1 cellular context compared by ENCODE assay signal in genomic region chr6:28895131-28895812, GRCh38.
TF ChIP-seq lines count a peak whose summit lies in the region.

No MANE protein-coding gene starts in this region.

TF ChIP-seq in HepG2, 621 proteins besides CTCF, POLR2A, EP300 and RAD21 (continued from another document and continues in another):
- TF ChIP-seq MED8 (CRISPR knock-in tag; IDR thresholded peaks at IDR 0.05; ENCODE audit: insufficient replicate concordance) = peak; percentile 35
- no peak for TF ChIP-seq NFIC (IDR thresholded peaks at IDR 0.05; ENCODE audit: low read length)
- no peak for TF ChIP-seq PBX3 (CRISPR knock-in tag; IDR thresholded peaks at IDR 0.05; ENCODE audit: borderline replicate concordance)
- TF ChIP-seq MYPOP (CRISPR knock-in tag; IDR thresholded peaks at IDR 0.05) = 0 out of 2 replicates have a peak, but pooled peaks have one; percentile 35
- peak; percentile 93 for TF ChIP-seq POLR2AphosphoS5 (IDR thresholded peaks at IDR 0.05; ENCODE audit: low read depth, low read length)
- TF ChIP-seq ZZZ3 (CRISPR knock-in tag; IDR thresholded peaks at IDR 0.05; ENCODE audit: borderline replicate concordance) = no peak; the same call in 1 of the 2 replicates
- TF ChIP-seq KMT2A (CRISPR knock-in tag; IDR thresholded peaks at IDR 0.05) = peak; percentile 44; the same call in 1 of the 2 replicates
- no peak for TF ChIP-seq ZC3H4 (CRISPR knock-in tag; IDR thresholded peaks at IDR 0.05; ENCODE audit: borderline replicate concordance)
- TF ChIP-seq ZNF282 (IDR thresholded peaks at IDR 0.05; ENCODE audit: partially characterized antibody) = no peak
- TF ChIP-seq SRF (IDR thresholded peaks at IDR 0.05; ENCODE audit: low read depth, low read length) = peak; percentile 9; the same call in 1 of the 2 replicates
- no peak for TF ChIP-seq ZSCAN25 (CRISPR knock-in tag; IDR thresholded peaks at IDR 0.05)
- TF ChIP-seq ZFP62 (CRISPR knock-in tag; IDR thresholded peaks at IDR 0.05) = no peak
- TF ChIP-seq RAD51 (IDR thresholded peaks at IDR 0.05; ENCODE audit: borderline replicate concordance) = no peak
- TF ChIP-seq ARID3A (IDR thresholded peaks at IDR 0.05; ENCODE audit: low read depth, low read length) = peak; percentile 56; the same call in 1 of the 2 replicates
- TF ChIP-seq YEATS4 (CRISPR knock-in tag; IDR thresholded peaks at IDR 0.05; ENCODE audit: borderline replicate concordance) = 0 out of 2 replicates have a peak, but pooled peaks have one; percentile 13
- TF ChIP-seq ZNF317 (CRISPR knock-in tag; IDR thresholded peaks at IDR 0.05) = no peak; the same call in 1 of the 2 replicates
- peak; percentile 85 for TF ChIP-seq GATAD1 (CRISPR knock-in tag; IDR thresholded peaks at IDR 0.05)
- 0 out of 2 replicates have a peak, but pooled peaks have one; percentile 26 for TF ChIP-seq ZHX2 (IDR thresholded peaks at IDR 0.05; ENCODE audit: low read depth)
- no peak for TF ChIP-seq ZHX2 (CRISPR knock-in tag; IDR thresholded peaks at IDR 0.05; ENCODE audit: borderline replicate concordance)
- no peak for TF ChIP-seq SRSF9 (IDR thresholded peaks at IDR 0.05; ENCODE audit: borderline replicate concordance, insufficient read depth, low read depth, low read length, poor library complexity, severe bottlenecking)
- peak; percentile 85; the same call in 1 of the 2 replicates for TF ChIP-seq RNF219 (CRISPR knock-in tag; IDR thresholded peaks at IDR 0.05)
- no peak for TF ChIP-seq ZNF772 (CRISPR knock-in tag; IDR thresholded peaks at IDR 0.05)
- peak; percentile 54; the same call in 1 of the 2 replicates for TF ChIP-seq SPEN (CRISPR knock-in tag; IDR thresholded peaks at IDR 0.05; ENCODE audit: low read depth)
- TF ChIP-seq E2F1 (CRISPR knock-in tag; IDR thresholded peaks at IDR 0.05) = peak; percentile 79
- TF ChIP-seq SP1 (IDR thresholded peaks at IDR 0.05) = peak; percentile 79; the same call in 1 of the 2 replicates
- TF ChIP-seq SP1 (CRISPR knock-in tag; IDR thresholded peaks at IDR 0.05) = no peak
- no peak for TF ChIP-seq PPARG (CRISPR knock-in tag; conservative IDR thresholded peaks at IDR 0.05)
- TF ChIP-seq RFXAP (CRISPR knock-in tag; IDR thresholded peaks at IDR 0.05; ENCODE audit: borderline replicate concordance) = no peak
- no peak for TF ChIP-seq GATAD2A (CRISPR knock-in tag; IDR thresholded peaks at IDR 0.05)
- TF ChIP-seq POGK (CRISPR knock-in tag; conservative IDR thresholded peaks at IDR 0.05) = no peak
- no peak for TF ChIP-seq ZNF512 (CRISPR knock-in tag; IDR thresholded peaks at IDR 0.05)
- no peak for TF ChIP-seq RARG (CRISPR knock-in tag; IDR thresholded peaks at IDR 0.05; ENCODE audit: low read depth)
- TF ChIP-seq ARNT (IDR thresholded peaks at IDR 0.05) = no peak
- 0 out of 2 replicates have a peak, but pooled peaks have one; percentile 19 for TF ChIP-seq GZF1 (CRISPR knock-in tag; IDR thresholded peaks at IDR 0.05)
- TF ChIP-seq IRF1 (CRISPR knock-in tag; IDR thresholded peaks at IDR 0.05; ENCODE audit: low read depth) = no peak
- TF ChIP-seq SP5 (CRISPR knock-in tag; IDR thresholded peaks at IDR 0.05; ENCODE audit: borderline replicate concordance, low read depth) = no peak
- TF ChIP-seq AHR (CRISPR knock-in tag; IDR thresholded peaks at IDR 0.05) = 0 out of 2 replicates have a peak, but pooled peaks have one; percentile 60
- TF ChIP-seq STAT5B (CRISPR knock-in tag; IDR thresholded peaks at IDR 0.05) = no peak
